1 cellular context compared by ENCODE assay signal in genomic region chr2:119366649-119367471, GRCh38.
TF ChIP-seq lines count a peak whose summit lies in the region.

TSS of gene C2orf76 (minus strand) at chr2:119366834. CDS start at chr2:119339959, 26,875 bp downstream.
TSS of gene DBI (plus strand) at chr2:119366977. CDS start at chr2:119367052, 75 bp downstream.

TF ChIP-seq in K562, 482 proteins besides CTCF, POLR2A, EP300 and RAD21 (continued from another document and continues in another):
- TF ChIP-seq HDAC6 (IDR thresholded peaks at IDR 0.05; ENCODE audit: low read depth, low read length) (no peak), KDM5B (IDR thresholded peaks at IDR 0.05; ENCODE audit: insufficient replicate concordance, low read depth, low read length) (no peak), AFF4 (CRISPR knock-in tag; IDR thresholded peaks at IDR 0.05) (no peak), TCF3 (CRISPR knock-in tag; IDR thresholded peaks at IDR 0.05) (0 out of 2 replicates have a peak, but pooled peaks have one; percentile 8), KDM4B (IDR thresholded peaks at IDR 0.05; ENCODE audit: borderline replicate concordance in 2 of 2, low read depth in 1 of 2) (peak in 1 of 2 experiments; percentile 89; a peak in 1 of 4 replicates), NCOA1 (IDR thresholded peaks at IDR 0.05; ENCODE audit: low read depth) (no peak), ZNF384 (IDR thresholded peaks at IDR 0.05; ENCODE audit: low read depth, low read length) (no peak), TEAD2 (tag; IDR thresholded peaks at IDR 0.05) (no peak), SMARCA5 (IDR thresholded peaks at IDR 0.05) (no peak), ZNF561 (CRISPR knock-in tag; conservative IDR thresholded peaks at IDR 0.05) (no peak), ZNF146 (CRISPR knock-in tag; IDR thresholded peaks at IDR 0.05; ENCODE audit: unreplicated experiment) (no peak), RBM17 (IDR thresholded peaks at IDR 0.05; ENCODE audit: borderline replicate concordance, low read depth, low read length) (no peak), GTF2A2 (tag; IDR thresholded peaks at IDR 0.05) (no peak), ZNF445 (CRISPR knock-in tag; IDR thresholded peaks at IDR 0.05; ENCODE audit: low read depth) (no peak), ZNF717 (CRISPR knock-in tag; IDR thresholded peaks at IDR 0.05) (no peak), ARID4B (CRISPR knock-in tag; IDR thresholded peaks at IDR 0.05) (no peak; the same call in 1 of the 2 replicates), ZNF184 (CRISPR knock-in tag; IDR thresholded peaks at IDR 0.05) (no peak), HDAC2 (IDR thresholded peaks at IDR 0.05) (0 out of 2 replicates have a peak, but pooled peaks have one; percentile 22), ZNF75A (CRISPR knock-in tag; IDR thresholded peaks at IDR 0.05) (no peak), PBX2 (CRISPR knock-in tag; IDR thresholded peaks at IDR 0.05; ENCODE audit: low read depth) (no peak), PBX2 (tag; conservative IDR thresholded peaks at IDR 0.05; ENCODE audit: low read depth) (no peak), CHAMP1 (IDR thresholded peaks at IDR 0.05) (no peak), CHD4 (IDR thresholded peaks at IDR 0.05; ENCODE audit: insufficient read depth, insufficient replicate concordance, low read depth, low read length, poor library complexity, severe bottlenecking) (no peak), GTF2B (IDR thresholded peaks at IDR 0.05; ENCODE audit: extremely low read depth, insufficient read length) (no peak), ETV6 (IDR thresholded peaks at IDR 0.05; ENCODE audit: borderline replicate concordance in 1 of 2, low read depth in 2 of 2, low read length in 1 of 2) (no peak), ETV6 (CRISPR knock-in tag; IDR thresholded peaks at IDR 0.05; ENCODE audit: borderline replicate concordance) (no peak), FOXJ2 (tag; IDR thresholded peaks at IDR 0.05) (no peak), ZNF583 (CRISPR knock-in tag; IDR thresholded peaks at IDR 0.05) (no peak), PYGO2 (tag; IDR thresholded peaks at IDR 0.05) (no peak), ZNF316 (IDR thresholded peaks at IDR 0.05) (no peak), CREB3 (tag; conservative IDR thresholded peaks at IDR 0.05; ENCODE audit: low read depth) (no peak), CBFB (CRISPR knock-in tag; IDR thresholded peaks at IDR 0.05) (no peak), HOMEZ (CRISPR knock-in tag; IDR thresholded peaks at IDR 0.05) (no peak), MXI1 (IDR thresholded peaks at IDR 0.05; ENCODE audit: low read depth, low read length) (no peak), DDX20 (tag; IDR thresholded peaks at IDR 0.05; ENCODE audit: low read depth) (no peak), NFXL1 (CRISPR knock-in tag; IDR thresholded peaks at IDR 0.05) (no peak), ZKSCAN8 (CRISPR knock-in tag; IDR thresholded peaks at IDR 0.05) (no peak), POLR2AphosphoS2 (IDR thresholded peaks at IDR 0.05; ENCODE audit: low read length) (no peak), STAT6 (CRISPR knock-in tag; IDR thresholded peaks at IDR 0.05) (no peak), ZNF124 (CRISPR knock-in tag; IDR thresholded peaks at IDR 0.05) (no peak)
